In the genomic region with DNA sequence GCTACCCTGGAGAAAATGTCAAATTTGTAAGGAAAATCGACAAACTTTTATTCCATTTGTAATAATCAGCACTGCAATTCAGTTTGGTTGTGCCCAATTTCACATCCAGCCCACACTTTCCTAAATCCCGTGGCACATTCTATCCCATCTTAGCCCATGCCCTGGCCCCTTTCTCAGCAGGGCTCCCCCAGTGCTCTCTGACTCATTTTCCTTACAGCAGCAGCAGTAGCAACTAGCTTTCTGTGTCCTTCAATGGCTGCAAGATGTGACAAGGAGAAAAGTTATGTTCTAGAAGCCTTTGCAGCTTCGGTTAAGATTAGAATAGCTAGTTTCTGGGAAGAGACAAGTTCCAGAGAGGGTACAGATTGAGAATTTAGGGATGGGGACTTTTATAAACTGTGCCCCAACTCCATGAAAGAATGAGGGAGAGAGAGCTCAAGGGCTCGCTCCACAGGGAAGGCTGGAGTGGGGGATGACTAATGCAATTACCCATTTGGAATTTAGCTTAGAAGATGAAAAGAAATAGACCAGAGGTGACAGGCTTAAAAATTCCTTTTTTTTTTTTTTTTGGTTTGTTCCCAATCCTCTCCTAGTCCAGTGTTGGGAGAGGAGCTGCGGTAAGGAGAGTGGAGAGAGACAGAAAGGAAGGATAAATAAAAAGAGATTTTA, we compare ENCODE assay signal across 18 cellular contexts. TPM values are rescaled to one million over a fixed set of nuclear protein-coding genes. Genes with fewer than 3 reads are reported as not detected.
A peak's percentile ranks its signal among the peaks of the same experiment; 100 is the strongest.
DNase-seq lines count a peak whose midpoint lies in the region; ATAC-seq and TF ChIP-seq lines count a peak whose summit lies in the region.
"Had no signal": no experiment of that assay in that cellular context is flagged by ENCODE, and none has a peak within 500 bp of the region (broad histone marks: within the 10 kb centered on the region; RNA-seq: fewer than 3 reads in every experiment).

No MANE protein-coding gene starts in this region.

- no peak overlapping the region for H3K14ac ChIP-seq in H9 (ENCODE audit: insufficient read depth, low read length)

- no peak for DNase-seq in H9
- DNase-seq in epithelial cell of esophagus (ENCODE audit: low read depth), result peak; percentile 36
- peak; percentile 40 for DNase-seq in retina
- DNase-seq in NOMO-1 treated with dmso at 0.1 percent for 144 hours (lab: John Stamatoyannopoulos, UW; ENCODE audit: unreplicated experiment), result no peak
- DNase-seq in activated gamma-delta T cell (lab: John Stamatoyannopoulos, UW), result no peak
- no peak for DNase-seq in H4 (ENCODE audit: low spot score)
- DNase-seq: activated T-cell treated with anti-CD3 and anti-CD28 coated beads for 4 hours; head of caudate nucleus; islet precursor cell; NCI-H2081 treated with DMSO at 0.1 percent for 48 hours; NCI-H748 treated with DMSO at 0.1 percent for 48 hours; ovary; stimulated activated CD4-positive, alpha-beta T cell treated with anti-CD3 and anti-CD28 coated beads, Interleukin-15, amount 100 ng/mL, for 24 hours had no signal

- no peak overlapping the region for H3K4me3 ChIP-seq in epithelial cell of esophagus (ENCODE audit: low read length)
- H3K4me3 ChIP-seq: ovary had no signal

- H2AFZ ChIP-seq in H9 (ENCODE audit: low read length), result no peak overlapping the region

- no CpG with 5 or more reads among the region's 5 CpGs for WGBS in H9 (ENCODE audit: extremely low coverage, insufficient read length, low lambda C conversion rate)

- no peak overlapping the region for H3K56ac ChIP-seq in H9 (ENCODE audit: insufficient read length, low read depth, low read length)

- H3K4me2 ChIP-seq in H9 (ENCODE audit: insufficient read depth, insufficient read length, low read length), result no peak overlapping the region

- H3K23ac ChIP-seq in H9 (ENCODE audit: insufficient read length, low read depth, low read length), result no peak overlapping the region

- H3K9me3 ChIP-seq in H9 (ENCODE audit: control insufficient read depth, low read depth, low read length), result no peaks in the 10 kb centered on the region
- H3K9me3 ChIP-seq: ovary had no signal

- H3K18ac ChIP-seq in H9 (ENCODE audit: insufficient read length, low read depth, low read length), result no peak overlapping the region

- no peaks in the 10 kb centered on the region; a peak in 2 of 5 replicates for H3K9me3 Mint-ChIP-seq in H9
- H3K9me3 Mint-ChIP-seq: activated naive CD4-positive, alpha-beta T cell treated with anti-CD3 and anti-CD28 coated beads, Interleukin-2, amount 50 U/mL, for 72 hours had no signal

- H3K36me3 Mint-ChIP-seq in H9 (ENCODE audit: insufficient read depth in 1 of 3, low read depth in 3 of 3), result peaks cover 0 to 5% (median 0%) of the 10 kb centered on the region in 3 experiments; a peak in 1 of 7 replicates
- H3K36me3 Mint-ChIP-seq: activated naive CD4-positive, alpha-beta T cell treated with anti-CD3 and anti-CD28 coated beads, Interleukin-2, amount 50 U/mL, for 72 hours had no signal

- H2BK5ac ChIP-seq in H9 (ENCODE audit: insufficient read length, low read length), result no peak overlapping the region

- H2BK120ac ChIP-seq in H9 (ENCODE audit: low read depth, low read length, poor library complexity, severe bottlenecking), result no peak overlapping the region

- no peak overlapping the region for H4K5ac ChIP-seq in H9 (ENCODE audit: insufficient read length, low read depth, low read length)

- no peak overlapping the region for H2AK5ac ChIP-seq in H9 (ENCODE audit: insufficient read length, low read length)

- H3K27me3 ChIP-seq in H9 (ENCODE audit: insufficient read depth, low read length), result no peaks in the 10 kb centered on the region
- H3K27me3 ChIP-seq: ovary had no signal

- H3K4me1 Mint-ChIP-seq in H9, result peaks cover 19 to 34% of the 10 kb centered on the region in 2 experiments

- no peak overlapping the region for H3K4me3 Mint-ChIP-seq in H9

- H2BK20ac ChIP-seq in H9 (ENCODE audit: low read depth, low read length, poor library complexity, severe bottlenecking), result no peak overlapping the region

- H3K9ac ChIP-seq in H9 (ENCODE audit: extremely low read depth, insufficient read length, low read length), result no peak overlapping the region

- H4K8ac ChIP-seq in H9 (replicated peaks; ENCODE audit: insufficient read length, low read depth, low read length), result no peak overlapping the region

- peaks cover 4% of the 10 kb centered on the region for H3K4me1 ChIP-seq in H9 (ENCODE audit: insufficient read depth, low read length)

- TF ChIP-seq CTCF in H9 (conservative IDR thresholded peaks at IDR 0.05) (no peak), epithelial cell of esophagus (IDR thresholded peaks at IDR 0.05; ENCODE audit: insufficient read depth, low read depth, low read length, missing control alignments) (no peak)

- no peak overlapping the region for H2BK12ac ChIP-seq in H9 (ENCODE audit: insufficient read length, low read depth, low read length)

- no peaks in the 10 kb centered on the region for H3K79me2 ChIP-seq in H9 (ENCODE audit: insufficient read depth, low read length)

- no peak overlapping the region for H2BK15ac ChIP-seq in H9 (ENCODE audit: low read depth, low read length)

- no peaks in the 10 kb centered on the region for H4K20me1 ChIP-seq in H9 (ENCODE audit: control insufficient read depth, insufficient read depth, insufficient read length)

- H3K27ac Mint-ChIP-seq in H9, result peak overlapping the region in 2 of 3 experiments; percentile 10 to 22; a peak in 2 of 7 replicates
- H3K27ac Mint-ChIP-seq: activated naive CD4-positive, alpha-beta T cell treated with anti-CD3 and anti-CD28 coated beads, Interleukin-2, amount 50 U/mL, for 72 hours had no signal

- H4K91ac ChIP-seq in H9 (ENCODE audit: insufficient read length, low read depth, low read length), result no peak overlapping the region

- H3K27me3 Mint-ChIP-seq in H9 (ENCODE audit: low read depth), result no peaks in the 10 kb centered on the region

- H3K4ac ChIP-seq in H9 (ENCODE audit: low read depth, low read length), result no peak overlapping the region

- H3K27ac ChIP-seq in H9 (ENCODE audit: insufficient read length, low read depth, low read length), result no peak overlapping the region
- H3K27ac ChIP-seq: C4-2B, epithelial cell of prostate, ovary had no signal

- H3K79me1 ChIP-seq in H9 (ENCODE audit: insufficient read depth, low read depth, low read length, poor library complexity, severe bottlenecking), result no peaks in the 10 kb centered on the region

- H3K23me2 ChIP-seq in H9 (ENCODE audit: insufficient read length, low read depth, low read length, poor library complexity, severe bottlenecking), result no peaks in the 10 kb centered on the region

- no peak overlapping the region for H3T11ph ChIP-seq in H9 (ENCODE audit: low read length)

- ATAC-seq in SK-N-SH treated with all-trans-retinoic acid at 6 μM for 48 hours (peak; percentile 22; the same call in 1 of the 3 replicates), HG03521 (IDR thresholded peaks at IDR 0.05; ENCODE audit: unreplicated experiment) (no peak)
- ATAC-seq: activated naive CD4-positive, alpha-beta T cell treated with anti-CD3 and anti-CD28 coated beads, Interleukin-2, amount 50 U/mL, for 72 hours had no signal

TF ChIP-seq in SK-N-SH treated with all-trans-retinoic acid at 6 μM for 48 hours, 23 proteins besides CTCF, POLR2A, EP300 and RAD21 (continues in another document):
- TF ChIP-seq ZC3H10 (CRISPR knock-in tag; IDR thresholded peaks at IDR 0.05) (no peak), ESRRG (CRISPR knock-in tag; IDR thresholded peaks at IDR 0.05) (no peak), GLIS3 (CRISPR knock-in tag; IDR thresholded peaks at IDR 0.05) (no peak), BACH2 (CRISPR knock-in tag; IDR thresholded peaks at IDR 0.05; ENCODE audit: borderline replicate concordance) (no peak), PATZ1 (CRISPR knock-in tag; IDR thresholded peaks at IDR 0.05; ENCODE audit: borderline replicate concordance) (no peak)
- TF ChIP-seq, protein P1, sequence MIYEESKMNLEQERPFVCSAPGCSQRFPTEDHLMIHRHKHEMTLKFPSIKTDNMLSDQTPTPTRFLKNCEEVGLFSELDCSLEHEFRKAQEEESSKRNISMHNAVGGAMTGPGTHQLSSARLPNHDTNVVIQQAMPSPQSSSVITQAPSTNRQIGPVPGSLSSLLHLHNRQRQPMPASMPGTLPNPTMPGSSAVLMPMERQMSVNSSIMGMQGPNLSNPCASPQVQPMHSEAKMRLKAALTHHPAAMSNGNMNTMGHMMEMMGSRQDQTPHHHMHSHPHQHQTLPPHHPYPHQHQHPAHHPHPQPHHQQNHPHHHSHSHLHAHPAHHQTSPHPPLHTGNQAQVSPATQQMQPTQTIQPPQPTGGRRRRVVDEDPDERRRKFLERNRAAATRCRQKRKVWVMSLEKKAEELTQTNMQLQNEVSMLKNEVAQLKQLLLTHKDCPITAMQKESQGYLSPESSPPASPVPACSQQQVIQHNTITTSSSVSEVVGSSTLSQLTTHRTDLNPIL (CRISPR knock-in tag; IDR thresholded peaks at IDR 0.05; ENCODE audit: low read depth), result no peak

RNA-seq across cellular contexts. Expression of gene POU2F1, which starts 47.0 kb away (rescaled TPM):
- 54.8 and 62.5 TPM in 2 replicates for total RNA-seq in H9 (2021)
- total RNA-seq in H4 (2014; rRNA removed; shearing (Covaris generic)), result 2.2 and 3.3 TPM in 2 replicates

Comparison
In these comparisons a context has a peak if more than half of its experiments do, and no peak if none do; other contexts are left out.
1. DNase-seq: peak in epithelial cell of esophagus (single experiment) and retina (single experiment); none in H9 (single experiment), NOMO-1 treated with dmso at 0.1 percent for 144 hours (single experiment), activated gamma-delta T cell (single experiment) and H4 (single experiment).
2. RNA of gene POU2F1, which starts 47.0 kb away (total RNA-seq): 54.8 to 62.5 TPM in H9; 2.2 to 3.3 TPM in H4; every median in the first group is over 10 times any median in the second.